Comparison of ENCODE assay signal across 12 cellular contexts in the genomic region with DNA sequence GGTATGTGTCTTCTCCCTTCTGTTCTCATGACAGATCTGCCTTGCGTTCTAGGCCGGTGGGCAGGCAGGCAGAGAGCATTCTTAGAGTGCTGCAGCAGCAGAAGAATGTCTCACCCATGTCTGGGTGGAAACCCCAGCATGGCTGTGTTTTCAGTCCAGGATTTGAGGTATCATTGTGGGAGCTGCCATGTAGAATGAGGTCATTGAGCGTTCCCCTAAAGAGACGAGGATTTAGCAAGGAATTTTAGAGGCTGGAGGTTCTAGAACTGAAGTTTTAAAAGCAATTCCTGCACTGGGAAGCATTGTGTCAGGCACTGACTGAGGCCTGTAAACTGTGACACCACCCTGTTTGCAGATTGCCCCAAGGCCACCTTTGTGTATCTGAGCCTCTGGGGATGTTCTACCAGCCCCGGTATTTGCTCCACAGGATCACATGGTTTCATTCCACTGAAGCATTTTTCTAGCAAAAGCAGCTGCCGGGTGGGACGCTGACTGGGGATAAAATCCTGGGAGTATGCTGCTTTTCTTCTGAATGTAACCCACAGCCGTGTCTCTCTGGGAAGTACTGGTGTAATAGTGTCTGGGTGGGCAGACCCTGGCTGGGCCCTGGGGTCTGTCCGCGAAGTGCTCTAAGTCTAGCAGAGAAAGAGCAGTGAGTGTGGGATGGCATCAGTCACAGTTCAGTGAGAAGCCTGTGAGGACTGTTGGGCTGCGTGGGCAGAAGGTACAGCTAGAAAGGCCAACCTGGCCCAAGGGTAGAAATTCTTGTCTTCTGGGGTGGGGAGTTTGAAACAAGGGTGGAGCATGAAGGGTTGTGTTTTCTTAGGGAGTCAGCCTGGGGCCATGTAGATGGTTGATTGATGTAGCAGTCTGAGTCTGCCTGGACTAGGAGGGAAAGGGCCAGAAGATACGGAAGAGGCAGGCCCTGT. TPM values are rescaled to one million over a fixed set of nuclear protein-coding genes. Genes with fewer than 3 reads are reported as not detected.
DNase-seq lines count a peak whose midpoint lies in the region; FAIRE-seq and TF ChIP-seq lines count a peak whose summit lies in the region.
"Had no signal": no experiment of that assay in that cellular context is flagged by ENCODE, and none has a peak within 500 bp of the region (broad histone marks: within the 10 kb centered on the region; RNA-seq: fewer than 3 reads in every experiment).

No MANE protein-coding gene starts in this region.

- peaks cover 4 to 49% (median 39%) of the 10 kb centered on the region in 5 donors for H3K4me1 ChIP-seq in subcutaneous abdominal adipose tissue (ENCODE audit: control insufficient read depth in 5 of 5, insufficient read depth in 5 of 5, low read length in 5 of 5)
- H3K4me1 ChIP-seq: SJCRH30 had no signal

- no peaks in the 10 kb centered on the region for H3K27me3 Mint-ChIP-seq in activated CD4-positive, alpha-beta T cell treated with anti-CD3 and anti-CD28 coated beads, Interleukin-2, amount 10 ng/mL, durations not matched to agents 7 days and 5 days
- H3K27me3 Mint-ChIP-seq: activated CD8-positive, alpha-beta T cell treated with anti-CD3 and anti-CD28 coated beads for 36 hours had no signal

- no peak for TF ChIP-seq POLR2A in GM12892 (IDR thresholded peaks at IDR 0.05; ENCODE audit: low read depth, low read length)

- no peak overlapping the region for H3K4me3 Mint-ChIP-seq in activated CD4-positive, alpha-beta T cell treated with anti-CD3 and anti-CD28 coated beads, Interleukin-2, amount 10 ng/mL, durations not matched to agents 7 days and 5 days
- H3K4me3 Mint-ChIP-seq: activated CD8-positive, alpha-beta T cell treated with anti-CD3 and anti-CD28 coated beads for 36 hours had no signal

- CTCF ChIA-PET in activated CD4-positive, alpha-beta T cell treated with anti-CD3 and anti-CD28 coated beads, Interleukin-2, amount 10 ng/mL, durations not matched to agents 7 days and 5 days (lab: Charles Lee) = interaction anchor here (1.6 kb wide), 1 partner anchor 33 kb away, joined by 7 read pairs; the partner anchor contains the start of gene ACBD4

- no peak for TF ChIP-seq CTCF in fibroblast of the aortic adventitia (IDR thresholded peaks at IDR 0.05; ENCODE audit: insufficient read depth, low read length)

- H3K27ac ChIP-seq in subcutaneous abdominal adipose tissue (ENCODE audit: low read depth, low read length) = peak overlapping the region; percentile 41
- H3K27ac ChIP-seq: SJCRH30 had no signal

- no peak overlapping the region for H3K4me3 ChIP-seq in fibroblast of the aortic adventitia (ENCODE audit: low read depth, low read length)
- H3K4me3 ChIP-seq in subcutaneous abdominal adipose tissue (ENCODE audit: low read depth in 1 of 5, low read length in 5 of 5) = no peak overlapping the region
- H3K4me3 ChIP-seq: K562, SJCRH30 had no signal

- H3K27ac Mint-ChIP-seq in activated CD4-positive, alpha-beta T cell treated with anti-CD3 and anti-CD28 coated beads, Interleukin-2, amount 10 ng/mL, durations not matched to agents 7 days and 5 days = peak overlapping the region; percentile 9
- H3K27ac Mint-ChIP-seq: activated CD8-positive, alpha-beta T cell treated with anti-CD3 and anti-CD28 coated beads for 36 hours had no signal

- H3K9me3 Mint-ChIP-seq in activated CD4-positive, alpha-beta T cell treated with anti-CD3 and anti-CD28 coated beads, Interleukin-2, amount 10 ng/mL, durations not matched to agents 7 days and 5 days = no peaks in the 10 kb centered on the region
- H3K9me3 Mint-ChIP-seq: activated CD8-positive, alpha-beta T cell treated with anti-CD3 and anti-CD28 coated beads for 36 hours had no signal

- no peaks in the 10 kb centered on the region for H3K27me3 ChIP-seq in subcutaneous abdominal adipose tissue (ENCODE audit: control insufficient read depth in 5 of 5, insufficient read depth in 4 of 5, low read length in 5 of 5)
- H3K27me3 ChIP-seq: SJCRH30 had no signal

- H3K4me1 Mint-ChIP-seq in activated CD4-positive, alpha-beta T cell treated with anti-CD3 and anti-CD28 coated beads, Interleukin-2, amount 10 ng/mL, durations not matched to agents 7 days and 5 days = no peaks in the 10 kb centered on the region

- DNase-seq in activated CD4-positive, alpha-beta T cell treated with anti-CD3 and anti-CD28 coated beads, Interleukin-2, amount 10 ng/mL, durations not matched to agents 7 days and 5 days = no peak
- DNase-seq in activated CD4-positive, alpha-beta T cell treated with anti-CD3 and anti-CD28 coated beads for 1 hour = no peak
- peak; percentile 44 for DNase-seq in fibroblast of the aortic adventitia (ENCODE audit: low read depth)
- DNase-seq in NCI-H446 treated with DMSO at 0.1 percent for 48 hours (lab: John Stamatoyannopoulos, UW) = no peak
- no peak for DNase-seq in GM12892 (ENCODE audit: insufficient read length)
- DNase-seq: 8988T; activated CD8-positive, alpha-beta T cell treated with anti-CD3 and anti-CD28 coated beads for 36 hours; NCI-H345; SJCRH30 had no signal

- POLR2A ChIA-PET in activated CD4-positive, alpha-beta T cell treated with anti-CD3 and anti-CD28 coated beads, Interleukin-2, amount 10 ng/mL, durations not matched to agents 7 days and 5 days (lab: Charles Lee) = no interaction called here

- H3K9ac ChIP-seq in subcutaneous abdominal adipose tissue (ENCODE audit: low read length in 5 of 5) = peak overlapping the region in 1 of 5 donors; percentile 5

- H3K9me3 ChIP-seq in subcutaneous abdominal adipose tissue (ENCODE audit: control insufficient read depth in 5 of 5, low read length in 5 of 5) = no peaks in the 10 kb centered on the region
- H3K9me3 ChIP-seq: SJCRH30 had no signal

- peaks cover 47% of the 10 kb centered on the region for H3K36me3 Mint-ChIP-seq in activated CD4-positive, alpha-beta T cell treated with anti-CD3 and anti-CD28 coated beads, Interleukin-2, amount 10 ng/mL, durations not matched to agents 7 days and 5 days (ENCODE audit: low read depth)

- FAIRE-seq in GM12892 (lab: Jason Lieb, UNC) = no peak
- FAIRE-seq: bronchial epithelial cell, K562 had no signal

- peaks cover 0 to 88% (median 80%) of the 10 kb centered on the region in 5 donors for H3K36me3 ChIP-seq in subcutaneous abdominal adipose tissue (ENCODE audit: control insufficient read depth in 5 of 5, insufficient read depth in 5 of 5, low read length in 5 of 5)

RNA-seq across cellular contexts. Expression of gene PLCD3, which starts 30.2 kb away (rescaled TPM):
- 1 to 10 TPM; 3.0 to 4.1 TPM for total RNA-seq in activated CD4-positive, alpha-beta T cell treated with anti-CD3 and anti-CD28 coated beads, Interleukin-2, amount 10 ng/mL, durations not matched to agents 7 days and 5 days
- 56.0 and 86.3 TPM in 2 replicates for total RNA-seq in fibroblast of the aortic adventitia (ENCODE audit: low replicate concordance)
- 0.17 TPM for polyA plus RNA-seq in GM12892 (2012; ENCODE audit: missing spikeins)

RNA-seq across cellular contexts. Expression of gene ACBD4, which starts 33.3 kb away (rescaled TPM):
- total RNA-seq in activated CD4-positive, alpha-beta T cell treated with anti-CD3 and anti-CD28 coated beads, Interleukin-2, amount 10 ng/mL, durations not matched to agents 7 days and 5 days = 10 to 100 TPM; 18.4 to 19.7 TPM
- 5.9 and 7.4 TPM in 2 replicates for total RNA-seq in fibroblast of the aortic adventitia (ENCODE audit: low replicate concordance)
- 6.1 TPM for polyA plus RNA-seq in GM12892 (2012; ENCODE audit: missing spikeins)

RNA-seq across cellular contexts. Expression of gene NMT1, which starts 41.0 kb away (rescaled TPM):
- 100 to 1,000 TPM; 118 to 138 TPM for total RNA-seq in activated CD4-positive, alpha-beta T cell treated with anti-CD3 and anti-CD28 coated beads, Interleukin-2, amount 10 ng/mL, durations not matched to agents 7 days and 5 days
- total RNA-seq in fibroblast of the aortic adventitia (ENCODE audit: low replicate concordance) = 77.6 and 296 TPM in 2 replicates
- polyA plus RNA-seq in GM12892 (2012; ENCODE audit: missing spikeins) = 74.6 TPM

RNA-seq across cellular contexts. Expression of gene HEXIM1, which starts 46.1 kb away (rescaled TPM):
- total RNA-seq in activated CD4-positive, alpha-beta T cell treated with anti-CD3 and anti-CD28 coated beads, Interleukin-2, amount 10 ng/mL, durations not matched to agents 7 days and 5 days = 10 to 100 TPM; 30.5 TPM
- total RNA-seq in fibroblast of the aortic adventitia (ENCODE audit: low replicate concordance) = 9.2 and 10.0 TPM in 2 replicates
- polyA plus RNA-seq in GM12892 (2012; ENCODE audit: missing spikeins) = 11.4 TPM

RNA-seq across cellular contexts. Expression of gene DCAKD, which starts 50.7 kb away (rescaled TPM):
- total RNA-seq in activated CD4-positive, alpha-beta T cell treated with anti-CD3 and anti-CD28 coated beads, Interleukin-2, amount 10 ng/mL, durations not matched to agents 7 days and 5 days = 10 to 100 TPM; 36.5 to 38.6 TPM
- 22.2 and 31.3 TPM in 2 replicates for total RNA-seq in fibroblast of the aortic adventitia (ENCODE audit: low replicate concordance)
- polyA plus RNA-seq in GM12892 (2012; ENCODE audit: missing spikeins) = 18.1 TPM

Comparison
In these comparisons a context has a peak if more than half of its experiments do, and no peak if none do; other contexts are left out.
1. RNA of gene PLCD3, which starts 30.2 kb away (total RNA-seq): 56.0 to 86.3 TPM in fibroblast of the aortic adventitia; 3.0 to 4.1 TPM in activated CD4-positive, alpha-beta T cell treated with anti-CD3 and anti-CD28 coated beads, Interleukin-2, amount 10 ng/mL, durations not matched to agents 7 days and 5 days; every median in the first group is over 10 times any median in the second.